ENCODE assay signal across 1 cellular context in the genomic region with DNA sequence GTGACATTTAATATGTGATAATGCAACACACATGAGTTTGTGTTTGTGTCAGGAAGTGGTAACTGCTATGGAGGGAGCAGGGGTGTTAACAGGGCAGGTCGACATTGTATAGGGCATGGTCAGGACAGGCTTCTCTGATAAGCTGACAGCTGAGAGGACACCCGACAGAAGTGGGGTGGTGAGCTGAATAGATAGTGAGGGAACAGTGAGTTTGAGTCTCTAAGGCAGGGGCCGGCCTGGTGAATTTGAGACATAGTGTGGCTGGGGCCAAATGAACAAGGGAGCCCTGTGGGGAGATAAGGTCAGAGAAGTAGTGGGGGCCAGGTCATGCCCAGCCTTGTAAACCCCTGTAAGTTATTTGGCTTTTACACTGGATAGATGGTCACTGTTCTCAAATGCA.
TF ChIP-seq lines count a peak whose summit lies in the region.

No MANE protein-coding gene starts in this region.

TF ChIP-seq in K562, 482 proteins besides CTCF, POLR2A, EP300 and RAD21 (continued from another document and continues in another):
- no peak for TF ChIP-seq RBM14 (IDR thresholded peaks at IDR 0.05; ENCODE audit: borderline replicate concordance, insufficient read depth, low read depth, low read length)
- TF ChIP-seq TRIM24 (IDR thresholded peaks at IDR 0.05), result peak; percentile 78 to 83
- TF ChIP-seq CBX3 (IDR thresholded peaks at IDR 0.05; ENCODE audit: borderline replicate concordance in 1 of 2, low read length in 2 of 2), result peak in 1 of 2 experiments; percentile 46; a peak in 1 of 3 replicates
- TF ChIP-seq ZNF12 (CRISPR knock-in tag; IDR thresholded peaks at IDR 0.05), result no peak
- TF ChIP-seq ZNF408 (CRISPR knock-in tag; IDR thresholded peaks at IDR 0.05; ENCODE audit: low read depth), result no peak
- TF ChIP-seq SPI1 (IDR thresholded peaks at IDR 0.05; ENCODE audit: borderline replicate concordance, low read depth, low read length), result no peak
- peak; percentile 43; the same call in 1 of the 2 replicates for TF ChIP-seq SMARCE1 (IDR thresholded peaks at IDR 0.05)
- TF ChIP-seq COPS2 (conservative IDR thresholded peaks at IDR 0.05), result no peak
- TF ChIP-seq ZKSCAN3 (CRISPR knock-in tag; IDR thresholded peaks at IDR 0.05), result no peak
- TF ChIP-seq TCF7 (IDR thresholded peaks at IDR 0.05; ENCODE audit: borderline replicate concordance), result no peak
- TF ChIP-seq ZNF165 (CRISPR knock-in tag; IDR thresholded peaks at IDR 0.05; ENCODE audit: borderline replicate concordance), result no peak
- TF ChIP-seq HIVEP1 (CRISPR knock-in tag; IDR thresholded peaks at IDR 0.05), result no peak
- TF ChIP-seq DACH1 (IDR thresholded peaks at IDR 0.05; ENCODE audit: partially characterized antibody), result peak; percentile 73
- TF ChIP-seq RAD51 (IDR thresholded peaks at IDR 0.05; ENCODE audit: borderline replicate concordance, low read depth), result no peak
- TF ChIP-seq SIRT6 (IDR thresholded peaks at IDR 0.05; ENCODE audit: low read depth, low read length), result no peak
- TF ChIP-seq DMBX1 (CRISPR knock-in tag; IDR thresholded peaks at IDR 0.05; ENCODE audit: borderline replicate concordance), result 0 out of 2 replicates have a peak, but pooled peaks have one; percentile 55
- no peak for TF ChIP-seq FOXJ2 (tag; IDR thresholded peaks at IDR 0.05)
- TF ChIP-seq, protein P1, sequence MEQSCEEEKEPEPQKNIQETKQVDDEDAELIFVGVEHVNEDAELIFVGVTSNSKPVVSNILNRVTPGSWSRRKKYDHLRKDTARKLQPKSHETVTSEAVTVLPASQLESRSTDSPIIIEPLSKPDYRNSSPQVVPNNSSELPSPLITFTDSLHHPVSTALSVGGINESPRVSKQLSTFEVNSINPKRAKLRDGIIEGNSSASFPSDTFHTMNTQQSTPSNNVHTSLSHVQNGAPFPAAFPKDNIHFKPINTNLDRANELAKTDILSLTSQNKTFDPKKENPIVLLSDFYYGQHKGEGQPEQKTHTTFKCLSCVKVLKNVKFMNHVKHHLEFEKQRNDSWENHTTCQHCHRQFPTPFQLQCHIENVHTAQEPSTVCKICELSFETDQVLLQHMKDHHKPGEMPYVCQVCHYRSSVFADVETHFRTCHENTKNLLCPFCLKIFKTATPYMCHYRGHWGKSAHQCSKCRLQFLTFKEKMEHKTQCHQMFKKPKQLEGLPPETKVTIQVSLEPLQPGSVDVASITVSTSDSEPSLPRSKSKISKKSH (CRISPR knock-in tag; IDR thresholded peaks at IDR 0.05), result no peak
- TF ChIP-seq, protein P2, sequence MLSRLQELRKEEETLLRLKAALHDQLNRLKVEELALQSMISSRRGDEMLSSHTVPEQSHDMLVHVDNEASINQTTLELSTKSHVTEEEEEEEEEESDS (CRISPR knock-in tag; IDR thresholded peaks at IDR 0.05), result no peak
- TF ChIP-seq HMG20A (CRISPR knock-in tag; conservative IDR thresholded peaks at IDR 0.05), result no peak
- TF ChIP-seq ARNT (IDR thresholded peaks at IDR 0.05), result no peak
- TF ChIP-seq, protein P3, sequence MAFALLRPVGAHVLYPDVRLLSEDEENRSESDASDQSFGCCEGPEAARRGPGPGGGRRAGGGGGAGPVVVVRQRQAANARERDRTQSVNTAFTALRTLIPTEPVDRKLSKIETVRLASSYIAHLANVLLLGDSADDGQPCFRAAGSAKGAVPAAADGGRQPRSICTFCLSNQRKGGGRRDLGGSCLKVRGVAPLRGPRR (CRISPR knock-in tag; IDR thresholded peaks at IDR 0.05), result no peak
- TF ChIP-seq, protein P4, sequence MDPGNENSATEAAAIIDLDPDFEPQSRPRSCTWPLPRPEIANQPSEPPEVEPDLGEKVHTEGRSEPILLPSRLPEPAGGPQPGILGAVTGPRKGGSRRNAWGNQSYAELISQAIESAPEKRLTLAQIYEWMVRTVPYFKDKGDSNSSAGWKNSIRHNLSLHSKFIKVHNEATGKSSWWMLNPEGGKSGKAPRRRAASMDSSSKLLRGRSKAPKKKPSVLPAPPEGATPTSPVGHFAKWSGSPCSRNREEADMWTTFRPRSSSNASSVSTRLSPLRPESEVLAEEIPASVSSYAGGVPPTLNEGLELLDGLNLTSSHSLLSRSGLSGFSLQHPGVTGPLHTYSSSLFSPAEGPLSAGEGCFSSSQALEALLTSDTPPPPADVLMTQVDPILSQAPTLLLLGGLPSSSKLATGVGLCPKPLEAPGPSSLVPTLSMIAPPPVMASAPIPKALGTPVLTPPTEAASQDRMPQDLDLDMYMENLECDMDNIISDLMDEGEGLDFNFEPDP (CRISPR knock-in tag; IDR thresholded peaks at IDR 0.05), result no peak
- TF ChIP-seq ZNF445 (CRISPR knock-in tag; IDR thresholded peaks at IDR 0.05; ENCODE audit: low read depth), result no peak
- TF ChIP-seq STAT5B (CRISPR knock-in tag; IDR thresholded peaks at IDR 0.05), result no peak
- TF ChIP-seq, protein P5, sequence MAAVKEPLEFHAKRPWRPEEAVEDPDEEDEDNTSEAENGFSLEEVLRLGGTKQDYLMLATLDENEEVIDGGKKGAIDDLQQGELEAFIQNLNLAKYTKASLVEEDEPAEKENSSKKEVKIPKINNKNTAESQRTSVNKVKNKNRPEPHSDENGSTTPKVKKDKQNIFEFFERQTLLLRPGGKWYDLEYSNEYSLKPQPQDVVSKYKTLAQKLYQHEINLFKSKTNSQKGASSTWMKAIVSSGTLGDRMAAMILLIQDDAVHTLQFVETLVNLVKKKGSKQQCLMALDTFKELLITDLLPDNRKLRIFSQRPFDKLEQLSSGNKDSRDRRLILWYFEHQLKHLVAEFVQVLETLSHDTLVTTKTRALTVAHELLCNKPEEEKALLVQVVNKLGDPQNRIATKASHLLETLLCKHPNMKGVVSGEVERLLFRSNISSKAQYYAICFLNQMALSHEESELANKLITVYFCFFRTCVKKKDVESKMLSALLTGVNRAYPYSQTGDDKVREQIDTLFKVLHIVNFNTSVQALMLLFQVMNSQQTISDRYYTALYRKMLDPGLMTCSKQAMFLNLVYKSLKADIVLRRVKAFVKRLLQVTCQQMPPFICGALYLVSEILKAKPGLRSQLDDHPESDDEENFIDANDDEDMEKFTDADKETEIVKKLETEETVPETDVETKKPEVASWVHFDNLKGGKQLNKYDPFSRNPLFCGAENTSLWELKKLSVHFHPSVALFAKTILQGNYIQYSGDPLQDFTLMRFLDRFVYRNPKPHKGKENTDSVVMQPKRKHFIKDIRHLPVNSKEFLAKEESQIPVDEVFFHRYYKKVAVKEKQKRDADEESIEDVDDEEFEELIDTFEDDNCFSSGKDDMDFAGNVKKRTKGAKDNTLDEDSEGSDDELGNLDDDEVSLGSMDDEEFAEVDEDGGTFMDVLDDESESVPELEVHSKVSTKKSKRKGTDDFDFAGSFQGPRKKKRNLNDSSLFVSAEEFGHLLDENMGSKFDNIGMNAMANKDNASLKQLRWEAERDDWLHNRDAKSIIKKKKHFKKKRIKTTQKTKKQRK (IDR thresholded peaks at IDR 0.05; ENCODE audit: borderline replicate concordance, low read depth, low read length), result no peak
- TF ChIP-seq FOXA3 (CRISPR knock-in tag; conservative IDR thresholded peaks at IDR 0.05 in 1 of 2, IDR thresholded peaks at IDR 0.05 in 1 of 2), result no peak
- peak; percentile 16; the same call in 1 of the 2 replicates for TF ChIP-seq MYNN (IDR thresholded peaks at IDR 0.05)
- no peak for TF ChIP-seq MYNN (CRISPR knock-in tag; IDR thresholded peaks at IDR 0.05)
- TF ChIP-seq JUNB (CRISPR knock-in tag; conservative IDR thresholded peaks at IDR 0.05), result no peak
- TF ChIP-seq CHD1 (IDR thresholded peaks at IDR 0.05; ENCODE audit: low read length), result no peak
- TF ChIP-seq MECOM (CRISPR knock-in tag; IDR thresholded peaks at IDR 0.05), result peak; percentile 64
- TF ChIP-seq, protein P6, sequence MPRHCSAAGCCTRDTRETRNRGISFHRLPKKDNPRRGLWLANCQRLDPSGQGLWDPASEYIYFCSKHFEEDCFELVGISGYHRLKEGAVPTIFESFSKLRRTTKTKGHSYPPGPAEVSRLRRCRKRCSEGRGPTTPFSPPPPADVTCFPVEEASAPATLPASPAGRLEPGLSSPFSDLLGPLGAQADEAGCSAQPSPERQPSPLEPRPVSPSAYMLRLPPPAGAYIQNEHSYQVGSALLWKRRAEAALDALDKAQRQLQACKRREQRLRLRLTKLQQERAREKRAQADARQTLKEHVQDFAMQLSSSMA (CRISPR knock-in tag; IDR thresholded peaks at IDR 0.05), result no peak
- TF ChIP-seq MTA1 (IDR thresholded peaks at IDR 0.05; ENCODE audit: borderline replicate concordance), result no peak
- TF ChIP-seq MEF2A (IDR thresholded peaks at IDR 0.05; ENCODE audit: control insufficient read depth, low read depth, low read length), result no peak
- TF ChIP-seq, protein P7, sequence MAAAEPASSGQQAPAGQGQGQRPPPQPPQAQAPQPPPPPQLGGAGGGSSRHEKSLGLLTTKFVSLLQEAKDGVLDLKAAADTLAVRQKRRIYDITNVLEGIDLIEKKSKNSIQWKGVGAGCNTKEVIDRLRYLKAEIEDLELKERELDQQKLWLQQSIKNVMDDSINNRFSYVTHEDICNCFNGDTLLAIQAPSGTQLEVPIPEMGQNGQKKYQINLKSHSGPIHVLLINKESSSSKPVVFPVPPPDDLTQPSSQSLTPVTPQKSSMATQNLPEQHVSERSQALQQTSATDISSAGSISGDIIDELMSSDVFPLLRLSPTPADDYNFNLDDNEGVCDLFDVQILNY (CRISPR knock-in tag; IDR thresholded peaks at IDR 0.05), result no peak
- no peak for TF ChIP-seq SMARCA5 (IDR thresholded peaks at IDR 0.05)
- TF ChIP-seq PTBP1 (IDR thresholded peaks at IDR 0.05; ENCODE audit: low read depth, low read length), result no peak
- TF ChIP-seq, protein P8, sequence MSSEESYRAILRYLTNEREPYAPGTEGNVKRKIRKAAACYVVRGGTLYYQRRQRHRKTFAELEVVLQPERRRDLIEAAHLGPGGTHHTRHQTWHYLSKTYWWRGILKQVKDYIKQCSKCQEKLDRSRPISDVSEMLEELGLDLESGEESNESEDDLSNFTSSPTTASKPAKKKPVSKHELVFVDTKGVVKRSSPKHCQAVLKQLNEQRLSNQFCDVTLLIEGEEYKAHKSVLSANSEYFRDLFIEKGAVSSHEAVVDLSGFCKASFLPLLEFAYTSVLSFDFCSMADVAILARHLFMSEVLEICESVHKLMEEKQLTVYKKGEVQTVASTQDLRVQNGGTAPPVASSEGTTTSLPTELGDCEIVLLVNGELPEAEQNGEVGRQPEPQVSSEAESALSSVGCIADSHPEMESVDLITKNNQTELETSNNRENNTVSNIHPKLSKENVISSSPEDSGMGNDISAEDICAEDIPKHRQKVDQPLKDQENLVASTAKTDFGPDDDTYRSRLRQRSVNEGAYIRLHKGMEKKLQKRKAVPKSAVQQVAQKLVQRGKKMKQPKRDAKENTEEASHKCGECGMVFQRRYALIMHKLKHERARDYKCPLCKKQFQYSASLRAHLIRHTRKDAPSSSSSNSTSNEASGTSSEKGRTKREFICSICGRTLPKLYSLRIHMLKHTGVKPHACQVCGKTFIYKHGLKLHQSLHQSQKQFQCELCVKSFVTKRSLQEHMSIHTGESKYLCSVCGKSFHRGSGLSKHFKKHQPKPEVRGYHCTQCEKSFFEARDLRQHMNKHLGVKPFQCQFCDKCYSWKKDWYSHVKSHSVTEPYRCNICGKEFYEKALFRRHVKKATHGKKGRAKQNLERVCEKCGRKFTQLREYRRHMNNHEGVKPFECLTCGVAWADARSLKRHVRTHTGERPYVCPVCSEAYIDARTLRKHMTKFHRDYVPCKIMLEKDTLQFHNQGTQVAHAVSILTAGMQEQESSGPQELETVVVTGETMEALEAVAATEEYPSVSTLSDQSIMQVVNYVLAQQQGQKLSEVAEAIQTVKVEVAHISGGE (CRISPR knock-in tag; IDR thresholded peaks at IDR 0.05), result peak in 1 of 3 experiments; percentile 43; a peak in 2 of 6 replicates
- no peak for TF ChIP-seq CEBPB (tag; IDR thresholded peaks at IDR 0.05)
- no peak for TF ChIP-seq PPARD (CRISPR knock-in tag; IDR thresholded peaks at IDR 0.05)
- TF ChIP-seq, protein P9, sequence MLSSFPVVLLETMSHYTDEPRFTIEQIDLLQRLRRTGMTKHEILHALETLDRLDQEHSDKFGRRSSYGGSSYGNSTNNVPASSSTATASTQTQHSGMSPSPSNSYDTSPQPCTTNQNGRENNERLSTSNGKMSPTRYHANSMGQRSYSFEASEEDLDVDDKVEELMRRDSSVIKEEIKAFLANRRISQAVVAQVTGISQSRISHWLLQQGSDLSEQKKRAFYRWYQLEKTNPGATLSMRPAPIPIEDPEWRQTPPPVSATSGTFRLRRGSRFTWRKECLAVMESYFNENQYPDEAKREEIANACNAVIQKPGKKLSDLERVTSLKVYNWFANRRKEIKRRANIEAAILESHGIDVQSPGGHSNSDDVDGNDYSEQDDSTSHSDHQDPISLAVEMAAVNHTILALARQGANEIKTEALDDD (IDR thresholded peaks at IDR 0.05), result no peak
- TF ChIP-seq TAF9B (IDR thresholded peaks at IDR 0.05; ENCODE audit: partially characterized antibody), result peak; percentile 57
- TF ChIP-seq MCM2 (IDR thresholded peaks at IDR 0.05; ENCODE audit: low read depth), result no peak
- 0 out of 4 replicates have a peak, but pooled peaks of 1 of the 2 experiments have one; percentile 52 for TF ChIP-seq HDAC1 (IDR thresholded peaks at IDR 0.05)
- TF ChIP-seq CHD2 (IDR thresholded peaks at IDR 0.05; ENCODE audit: low read depth, low read length), result no peak
- TF ChIP-seq, protein P10, sequence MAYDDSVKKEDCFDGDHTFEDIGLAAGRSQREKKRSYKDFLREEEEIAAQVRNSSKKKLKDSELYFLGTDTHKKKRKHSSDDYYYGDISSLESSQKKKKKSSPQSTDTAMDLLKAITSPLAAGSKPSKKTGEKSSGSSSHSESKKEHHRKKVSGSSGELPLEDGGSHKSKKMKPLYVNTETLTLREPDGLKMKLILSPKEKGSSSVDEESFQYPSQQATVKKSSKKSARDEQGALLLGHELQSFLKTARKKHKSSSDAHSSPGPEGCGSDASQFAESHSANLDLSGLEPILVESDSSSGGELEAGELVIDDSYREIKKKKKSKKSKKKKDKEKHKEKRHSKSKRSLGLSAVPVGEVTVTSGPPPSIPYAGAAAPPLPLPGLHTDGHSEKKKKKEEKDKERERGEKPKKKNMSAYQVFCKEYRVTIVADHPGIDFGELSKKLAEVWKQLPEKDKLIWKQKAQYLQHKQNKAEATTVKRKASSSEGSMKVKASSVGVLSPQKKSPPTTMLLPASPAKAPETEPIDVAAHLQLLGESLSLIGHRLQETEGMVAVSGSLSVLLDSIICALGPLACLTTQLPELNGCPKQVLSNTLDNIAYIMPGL (CRISPR knock-in tag; IDR thresholded peaks at IDR 0.05), result no peak
- peak; percentile 75 for TF ChIP-seq STAT5A (IDR thresholded peaks at IDR 0.05; ENCODE audit: borderline replicate concordance, low read length)
- TF ChIP-seq, protein P11, sequence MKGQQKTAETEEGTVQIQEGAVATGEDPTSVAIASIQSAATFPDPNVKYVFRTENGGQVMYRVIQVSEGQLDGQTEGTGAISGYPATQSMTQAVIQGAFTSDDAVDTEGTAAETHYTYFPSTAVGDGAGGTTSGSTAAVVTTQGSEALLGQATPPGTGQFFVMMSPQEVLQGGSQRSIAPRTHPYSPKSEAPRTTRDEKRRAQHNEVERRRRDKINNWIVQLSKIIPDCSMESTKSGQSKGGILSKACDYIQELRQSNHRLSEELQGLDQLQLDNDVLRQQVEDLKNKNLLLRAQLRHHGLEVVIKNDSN (CRISPR knock-in tag; IDR thresholded peaks at IDR 0.05), result no peak
- no peak for TF ChIP-seq EGR1 (conservative IDR thresholded peaks at IDR 0.05)
